In genomic region chr7:33128990-33129805, GRCh38 we compare ENCODE assay signal across 8 cellular contexts. TPM values are rescaled to one million over a fixed set of nuclear protein-coding genes. Genes with fewer than 3 reads are reported as not detected.
DNase-seq lines count a peak whose midpoint lies in the region; ATAC-seq, FAIRE-seq and TF ChIP-seq lines count a peak whose summit lies in the region.

Gene BBS9, plus strand, starts transcription at chr7:33129564. Its CDS starts 16,689 bp downstream, at chr7:33146253.

- H3K4me3 ChIP-seq in HUES48 (ENCODE audit: low read depth, low read length) = peak within 1 kb of the TSS; percentile 83
- H3K4me3 ChIP-seq in NT2/D1 (ENCODE audit: insufficient read length, low read depth) = peak within 1 kb of the TSS; percentile 58

- no peak for FAIRE-seq in D721Med (lab: Jason Lieb, UNC)
- peak; percentile 48 for FAIRE-seq in endometrium (lab: Jason Lieb, UNC)

- H3K9ac ChIP-seq in HUES48 (ENCODE audit: low read depth, low read length) = 0 out of 2 replicates have a peak within 1 kb of the TSS, but pooled peaks have one; percentile 39
- H3K9ac ChIP-seq in NT2/D1 (ENCODE audit: insufficient read length, low read depth) = peak within 1 kb of the TSS; percentile 89

- H3K4me1 ChIP-seq in HUES48 (ENCODE audit: control insufficient read depth, insufficient read depth, low read length) (peaks cover 4% of the 10 kb centered on the region; the same call in 1 of the 2 replicates), NT2/D1 (ENCODE audit: insufficient read depth, insufficient read length) (no peaks in the 10 kb centered on the region)

- no peak for TF ChIP-seq CTCF in D721Med (IDR thresholded peaks at IDR 0.05; ENCODE audit: insufficient read depth, missing control alignments)

- no peaks in the 10 kb centered on the region for H3K36me3 ChIP-seq in HUES48 (ENCODE audit: control insufficient read depth, insufficient read depth, low read length)
- no peaks in the 10 kb centered on the region for H3K36me3 ChIP-seq in NT2/D1 (ENCODE audit: insufficient read depth, insufficient read length, low read length)

- peak; percentile 72 for DNase-seq in D721Med (ENCODE audit: insufficient read length, low spot score)
- peak; percentile 98 for DNase-seq in NT2/D1 (ENCODE audit: low read depth, low spot score)
- DNase-seq in activated CD8-positive, alpha-beta memory T cell treated with anti-CD3 and anti-CD28 coated beads, Interleukin-2, amount 50 U/mL, for 24 hours (ENCODE audit: extremely low read depth) = peak; percentile 78
- peak; percentile 97 for DNase-seq in mesenteric fat pad (ENCODE audit: low spot score)
- peak; percentile 80 for DNase-seq in stimulated activated CD8-positive, alpha-beta memory T cell treated with anti-CD3 and anti-CD28 coated beads, Interleukin-15, amount 100 ng/mL, for 1 hour (ENCODE audit: low read depth)

- peak; percentile 100 for ATAC-seq in GM21423 (IDR thresholded peaks at IDR 0.05; ENCODE audit: unreplicated experiment)

- no peaks in the 10 kb centered on the region for H3K9me3 ChIP-seq in HUES48 (ENCODE audit: control insufficient read depth, insufficient read depth, low read length)
- no peaks in the 10 kb centered on the region for H3K9me3 ChIP-seq in NT2/D1 (ENCODE audit: insufficient read depth, low read length)

- H3K27me3 ChIP-seq in HUES48 (ENCODE audit: control insufficient read depth, insufficient read depth, low read length) (no peaks in the 10 kb centered on the region), NT2/D1 (ENCODE audit: insufficient read depth, insufficient read length) (no peaks in the 10 kb centered on the region)

- peak within 1 kb of the TSS; percentile 71 for H3K27ac ChIP-seq in HUES48 (ENCODE audit: low read depth, low read length)

RNA-seq across cellular contexts. Expression of gene BBS9, which starts in this region (rescaled TPM):
- 15.9 TPM for total RNA-seq in mesenteric fat pad

Comparison
In these comparisons a context has a peak if more than half of its experiments do, and no peak if none do; other contexts are left out.
1. Peak in every context shown above with its lines: DNase-seq, ATAC-seq, H3K4me3 ChIP-seq and H3K27ac ChIP-seq.